ENCODE assay signal across 1 cellular context in genomic region chr7:35258891-35259537, GRCh38.
TF ChIP-seq lines count a peak whose summit lies in the region.

No MANE protein-coding gene starts in this region.

TF ChIP-seq in WTC11, 78 proteins besides CTCF, POLR2A, EP300 and RAD21 (continued from another document):
- TF ChIP-seq ARID4B (CRISPR knock-in tag; IDR thresholded peaks at IDR 0.05; ENCODE audit: borderline replicate concordance) = no peak
- no peak for TF ChIP-seq ZNF138 (CRISPR knock-in tag; conservative IDR thresholded peaks at IDR 0.05)
TF ChIP-seq in WTC11: peak in this region for 0.
